In the genomic region with DNA sequence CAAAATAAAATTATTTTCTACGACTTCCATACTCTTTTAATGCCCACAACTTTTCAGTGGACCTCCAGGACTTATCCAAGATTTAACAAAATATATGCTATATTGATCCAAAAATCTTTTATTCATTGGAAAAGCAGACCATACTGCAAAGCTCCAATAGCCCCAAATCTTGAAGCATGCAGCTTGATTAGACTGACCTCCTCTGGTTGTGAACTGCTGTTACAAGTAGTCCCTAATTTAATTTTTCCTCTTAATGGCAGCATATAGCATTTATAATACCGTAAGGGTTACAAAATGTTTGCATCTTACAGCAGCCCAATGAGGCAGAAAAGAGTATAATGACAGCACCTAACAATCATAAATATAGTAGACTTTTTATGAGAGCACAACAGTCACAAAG, we compare ENCODE assay signal across 9 cellular contexts. TPM values are rescaled to one million over a fixed set of nuclear protein-coding genes. Genes with fewer than 3 reads are reported as not detected.
DNase-seq lines count a peak whose midpoint lies in the region; ATAC-seq, FAIRE-seq and TF ChIP-seq lines count a peak whose summit lies in the region.
"Had no signal": no experiment of that assay in that cellular context is flagged by ENCODE, and none has a peak within 500 bp of the region (broad histone marks: within the 10 kb centered on the region; RNA-seq: fewer than 3 reads in every experiment).

No MANE protein-coding gene starts in this region.

- intact Hi-C loops in uterus (cut with DNase I; ENCODE audit: low total_unique reads) = no loop called here

- H3K4me3 ChIP-seq in fibroblast of pulmonary artery (replicated peaks; ENCODE audit: low read depth, low read length) = no peak overlapping the region
- no peak overlapping the region for H3K4me3 ChIP-seq in uterus
- H3K4me3 ChIP-seq in small intestine (ENCODE audit: low read depth in 1 of 2, low read length in 2 of 2) = no peak overlapping the region

- H3K9me3 ChIP-seq in uterus (no peaks in the 10 kb centered on the region), small intestine (ENCODE audit: control insufficient read depth, low read depth) (no peaks in the 10 kb centered on the region)

- WGBS in small intestine, 3 donors = 84 to 89% (median 87%) methylated on average over 2 of the region's 2 CpGs

- H3K4me1 ChIP-seq in uterus = no peaks in the 10 kb centered on the region
- no peaks in the 10 kb centered on the region for H3K4me1 ChIP-seq in small intestine (ENCODE audit: control insufficient read depth in 2 of 2, insufficient read depth in 1 of 2, low read depth in 1 of 2, low read length in 1 of 2)

- H3K27me3 ChIP-seq in uterus = no peaks in the 10 kb centered on the region
- H3K27me3 ChIP-seq in small intestine (ENCODE audit: control insufficient read depth in 2 of 2, insufficient read depth in 2 of 2, low read length in 2 of 2) = no peaks in the 10 kb centered on the region

- DNase-seq in AML-193 (lab: John Stamatoyannopoulos, UW) (peak; percentile 10 to 36), GM13977 (ENCODE audit: low spot score) (no peak), RPMI8226 (peak; percentile 5), fibroblast of pulmonary artery (ENCODE audit: low read depth) (peak; percentile 36), GM19238 (ENCODE audit: insufficient read length, low spot score) (no peak), uterus (no peak), small intestine (no peak)

- peak; percentile 32 for TF ChIP-seq CTCF in GM13977 (IDR thresholded peaks at IDR 0.05; ENCODE audit: extremely low read depth, insufficient read depth, missing control alignments)
- peak; percentile 49 for TF ChIP-seq CTCF in fibroblast of pulmonary artery (IDR thresholded peaks at IDR 0.05; ENCODE audit: low read length, missing control alignments)
- TF ChIP-seq CTCF in uterus (IDR thresholded peaks at IDR 0.05) = no peak

- no peak for ATAC-seq in HG03460 (IDR thresholded peaks at IDR 0.05; ENCODE audit: unreplicated experiment)

- in situ Hi-C loops in GM13977 (cut with MboI; ENCODE audit: low pct_unique_long_range_greater_than_20kb, low sequenced_read_pairs, unreplicated experiment) = no loop called here

- TF ChIP-seq POLR2A in uterus (IDR thresholded peaks at IDR 0.05) = no peak

- FAIRE-seq in small intestine (lab: Jason Lieb, UNC) = no peak

- no peaks in the 10 kb centered on the region for H3K36me3 ChIP-seq in uterus
- H3K36me3 ChIP-seq in small intestine (ENCODE audit: control insufficient read depth in 2 of 2, insufficient read depth in 2 of 2, low read length in 2 of 2) = peaks cover 5 to 14% of the 10 kb centered on the region in 2 donors

- no peak overlapping the region for H3K27ac ChIP-seq in uterus
- H3K27ac ChIP-seq in small intestine (ENCODE audit: low read depth in 1 of 2, low read length in 1 of 2) = no peak overlapping the region

RNA-seq across cellular contexts. Expression of gene PRG4, which starts 29.2 kb away (rescaled TPM):
- total RNA-seq in uterus = 1 to 10 TPM in 1 of 4 donors, under 1 TPM in 2, not detected in 1; 0.07 to 2.1 (median 0.29) TPM
- under 1 TPM in 1 of 3 donors, not detected in 2; 0.21 TPM for polyA plus RNA-seq in small intestine
- total RNA-seq: RPMI7951 had no signal

RNA-seq across cellular contexts. Expression of gene TPR, which starts 49.8 kb away (rescaled TPM):
- 100 to 1,000 TPM in 2 of 4 donors, 10 to 100 TPM in 2; 33.8 to 165 (median 83.1) TPM for total RNA-seq in uterus
- 10 to 100 TPM; 11.3 to 32.7 (median 24.8) TPM for polyA plus RNA-seq in small intestine

RNA-seq across cellular contexts. Expression of gene ODR4, which starts 50.4 kb away (rescaled TPM):
- total RNA-seq in uterus = 10 to 100 TPM in 2 of 4 donors, 1 to 10 TPM in 2; 4.6 to 39.4 (median 17.7) TPM
- 10 to 100 TPM in 2 of 3 donors, 1 to 10 TPM in 1; 6.5 to 12.4 (median 11.6) TPM for polyA plus RNA-seq in small intestine

Comparison
In these comparisons a context has a peak if more than half of its experiments do, and no peak if none do; other contexts are left out.
1. DNase-seq: peak in AML-193 (2 of 2), RPMI8226 (single experiment) and fibroblast of pulmonary artery (single experiment); none in GM13977 (single experiment), GM19238 (single experiment), uterus (0 of 2) and small intestine (single experiment).
2. CTCF ChIP-seq: peak in GM13977 (single experiment) and fibroblast of pulmonary artery (single experiment); none in uterus (0 of 4).